16 cellular contexts compared by ENCODE assay signal in genomic region chr4:159023741-159024140, GRCh38.
"Had no signal": no experiment of that assay in that cellular context is flagged by ENCODE, and none has a peak within 500 bp of the region (broad histone marks: within the 10 kb centered on the region; RNA-seq: fewer than 3 reads in every experiment).

No MANE protein-coding gene starts in this region.

- H3K4me3 ChIP-seq: ascending aorta, gastrocnemius medialis, hepatocyte, lung, skin epidermis, thyroid gland, vagina had no signal

- H3K36me3 ChIP-seq: ascending aorta, gastrocnemius medialis, thyroid gland, vagina had no signal

- H3K9me3 ChIP-seq: ascending aorta, gastrocnemius medialis, thyroid gland, vagina had no signal

- H3K36me3 Mint-ChIP-seq: naive thymus-derived CD8-positive, alpha-beta T cell had no signal

- H3K27me3 Mint-ChIP-seq: activated CD4-positive, alpha-beta T cell treated with anti-CD3 and anti-CD28 coated beads, Interleukin-2, amount 10 ng/mL, durations not matched to agents 24 days and 14 days had no signal

- H3K79me2 ChIP-seq: hepatocyte had no signal

- H3K27ac Mint-ChIP-seq: activated B cell treated with CpG ODN at 0.5 μM for 24 hours; activated CD4-positive, alpha-beta T cell treated with anti-CD3 and anti-CD28 coated beads, Interleukin-2, amount 10 ng/mL, durations not matched to agents 24 days and 14 days; activated naive CD8-positive, alpha-beta T cell treated with anti-CD3 and anti-CD28 coated beads, Interleukin-2, amount 50 U/mL, for 24 hours; naive thymus-derived CD8-positive, alpha-beta T cell; T-helper 1 cell treated with Interleukin-12 subunit alpha and Interleukin-12 subunit beta and Interleukin-4 antibody, amounts not matched to agents 30 μg/mL and 1 μg/mL, for 36 hours had no signal

- H2AFZ ChIP-seq: hepatocyte had no signal

- H3K4me3 Mint-ChIP-seq: activated B cell treated with CpG ODN at 0.5 μM for 24 hours; activated CD4-positive, alpha-beta T cell treated with anti-CD3 and anti-CD28 coated beads, Interleukin-2, amount 10 ng/mL, durations not matched to agents 24 days and 14 days; activated naive CD8-positive, alpha-beta T cell treated with anti-CD3 and anti-CD28 coated beads, Interleukin-2, amount 50 U/mL, for 24 hours; naive thymus-derived CD8-positive, alpha-beta T cell; T-helper 1 cell treated with Interleukin-12 subunit alpha and Interleukin-12 subunit beta and Interleukin-4 antibody, amounts not matched to agents 30 μg/mL and 1 μg/mL, for 36 hours had no signal

- H3K9me3 Mint-ChIP-seq: activated B cell treated with CpG ODN at 0.5 μM for 24 hours; activated CD4-positive, alpha-beta T cell treated with anti-CD3 and anti-CD28 coated beads, Interleukin-2, amount 10 ng/mL, durations not matched to agents 24 days and 14 days; activated naive CD8-positive, alpha-beta T cell treated with anti-CD3 and anti-CD28 coated beads, Interleukin-2, amount 50 U/mL, for 24 hours; naive thymus-derived CD8-positive, alpha-beta T cell; T-helper 1 cell treated with Interleukin-12 subunit alpha and Interleukin-12 subunit beta and Interleukin-4 antibody, amounts not matched to agents 30 μg/mL and 1 μg/mL, for 36 hours had no signal

- H3K27me3 ChIP-seq: ascending aorta, gastrocnemius medialis, hepatocyte, thyroid gland, vagina had no signal

- H3K4me1 Mint-ChIP-seq: activated B cell treated with CpG ODN at 0.5 μM for 24 hours; activated CD4-positive, alpha-beta T cell treated with anti-CD3 and anti-CD28 coated beads, Interleukin-2, amount 10 ng/mL, durations not matched to agents 24 days and 14 days; activated naive CD8-positive, alpha-beta T cell treated with anti-CD3 and anti-CD28 coated beads, Interleukin-2, amount 50 U/mL, for 24 hours; naive thymus-derived CD8-positive, alpha-beta T cell had no signal

- FAIRE-seq: bronchial epithelial cell, colon had no signal

- ATAC-seq: activated naive CD8-positive, alpha-beta T cell treated with anti-CD3 and anti-CD28 coated beads, Interleukin-2, amount 50 U/mL, for 24 hours; gastrocnemius medialis; naive thymus-derived CD8-positive, alpha-beta T cell had no signal

- H3K4me1 ChIP-seq: thyroid gland, vagina had no signal

- DNase-seq: activated B cell treated with CpG ODN at 0.5 μM for 24 hours; activated CD4-positive, alpha-beta T cell treated with anti-CD3 and anti-CD28 coated beads, Interleukin-2, amount 10 ng/mL, durations not matched to agents 24 days and 14 days; activated naive CD4-positive, alpha-beta T cell treated with Interleukin-2 at 50 U/mL for 16 hours; activated naive CD8-positive, alpha-beta T cell treated with anti-CD3 and anti-CD28 coated beads, Interleukin-2, amount 50 U/mL, for 24 hours; gastrocnemius medialis; naive thymus-derived CD8-positive, alpha-beta T cell; occipital lobe had no signal

- H3K27ac ChIP-seq: gastrocnemius medialis, hepatocyte, skin epidermis, thyroid gland, vagina had no signal
